In the genomic region with DNA sequence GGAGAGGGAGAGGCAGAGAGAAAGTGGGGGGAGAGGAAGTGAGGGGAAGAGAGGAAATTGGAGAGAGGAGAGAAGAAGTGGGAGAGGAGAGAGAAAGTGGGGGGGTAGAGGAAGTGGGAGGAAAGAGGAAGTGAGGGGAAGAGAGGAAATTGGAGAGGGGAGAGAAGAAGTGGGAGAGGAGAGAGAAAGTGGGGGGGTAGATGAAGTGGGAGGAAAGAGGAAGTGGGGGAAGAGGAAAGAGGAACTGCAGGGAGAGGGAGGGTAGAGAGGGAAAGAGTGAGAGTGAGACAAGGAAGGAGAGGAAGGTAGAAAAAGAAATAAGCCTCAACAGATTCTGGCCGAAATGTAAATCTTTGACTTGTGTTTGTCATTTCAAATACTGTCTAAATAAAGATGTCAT, we compare ENCODE assay signal across 21 cellular contexts.
DNase-seq lines count a peak whose midpoint lies in the region; ATAC-seq, FAIRE-seq and TF ChIP-seq lines count a peak whose summit lies in the region.
"Had no signal": no experiment of that assay in that cellular context is flagged by ENCODE, and none has a peak within 500 bp of the region (broad histone marks: within the 10 kb centered on the region; RNA-seq: fewer than 3 reads in every experiment).

No MANE protein-coding gene starts in this region.

- RAD21 ChIA-PET in GM12878 (lab: Charles Lee; ENCODE audit: unreplicated experiment), result no interaction called here

- no TSS peak for BruUV-seq in GM12878 (replicated peaks; lab: Mats Ljungman, UMichigan)

- H3K9ac ChIP-seq in GM12878 (ENCODE audit: control insufficient read depth, insufficient read depth, low read length), result no peak overlapping the region
- H3K9ac ChIP-seq: neural progenitor cell had no signal

- 0 out of 4 replicates have a peak, but pooled peaks cover 0 to 4% of the 10 kb centered on the region in 2 experiments for H3K36me3 ChIP-seq in GM12878 (ENCODE audit: control insufficient read depth in 2 of 2, insufficient read depth in 2 of 2, low read length in 1 of 2)
- H3K36me3 ChIP-seq: neural progenitor cell, tibial artery had no signal

- no peaks in the 10 kb centered on the region for H3K9me3 ChIP-seq in CD4-positive, alpha-beta T cell (ENCODE audit: control insufficient read depth, low read length)
- H3K9me3 ChIP-seq in GM12878 (replicated peaks; ENCODE audit: control insufficient read depth, insufficient read depth, low read length), result no peaks in the 10 kb centered on the region
- H3K9me3 ChIP-seq: tibial artery had no signal

- FAIRE-seq in GM12878 (lab: Jason Lieb, UNC), result no peak
- FAIRE-seq: GM18507 had no signal

- H2AFZ ChIP-seq in GM12878 (ENCODE audit: control insufficient read depth, low read depth, low read length), result no peak overlapping the region
- H2AFZ ChIP-seq: neural progenitor cell had no signal

- H3K27ac ChIP-seq in CD4-positive, alpha-beta T cell (ENCODE audit: low read depth, low read length), result no peak overlapping the region
- H3K27ac ChIP-seq in HL-60 (replicated peaks), result no peak overlapping the region
- no peak overlapping the region for H3K27ac ChIP-seq in GM12878 (ENCODE audit: control insufficient read depth, insufficient read depth)
- H3K27ac ChIP-seq: neural progenitor cell, tibial artery had no signal

- WGBS in GM12878 (ENCODE audit: insufficient coverage, insufficient replicate concordance, low lambda C conversion rate, missing lambda C conversion rate), result 88% methylated on average over 1 of the region's 1 CpG

- H3K4me1 Mint-ChIP-seq in CD4-positive, alpha-beta T cell (ENCODE audit: low read depth), result peaks cover 57% of the 10 kb centered on the region
- peaks cover 37% of the 10 kb centered on the region for H3K4me1 Mint-ChIP-seq in stimulated activated naive CD8-positive, alpha-beta T cell treated with anti-CD3 and anti-CD28 coated beads, Interleukin-15, amount 100 ng/mL, for 72 hours

- SMC1A ChIA-PET in GM12878 (lab: Charles Lee; ENCODE audit: uncharacterized antibody, unreplicated experiment), result interaction anchor here (1.0 to 6.2 kb wide), 3 partner anchors 39 to 143 kb away, joined by 3 to 24 read pairs (median 3); no protein-coding TSS in a partner anchor

- H3K27me3 Mint-ChIP-seq in CD4-positive, alpha-beta T cell, result no peaks in the 10 kb centered on the region
- H3K27me3 Mint-ChIP-seq in stimulated activated naive CD8-positive, alpha-beta T cell treated with anti-CD3 and anti-CD28 coated beads, Interleukin-15, amount 100 ng/mL, for 72 hours, result no peaks in the 10 kb centered on the region

- no peak for ATAC-seq in CD4-positive, alpha-beta T cell (ENCODE audit: poor library complexity)
- ATAC-seq in GM12878, result no peak
- no peak for ATAC-seq in stimulated activated naive CD8-positive, alpha-beta T cell treated with anti-CD3 and anti-CD28 coated beads, Interleukin-15, amount 100 ng/mL, for 72 hours

- TF ChIP-seq RAD21 in GM12878 (IDR thresholded peaks at IDR 0.05; ENCODE audit: insufficient read depth, low read depth, low read length), result no peak

- H3K9me3 Mint-ChIP-seq in CD4-positive, alpha-beta T cell, result peaks cover 2% of the 10 kb centered on the region
- H3K9me3 Mint-ChIP-seq in stimulated activated naive CD8-positive, alpha-beta T cell treated with anti-CD3 and anti-CD28 coated beads, Interleukin-15, amount 100 ng/mL, for 72 hours, result no peaks in the 10 kb centered on the region
- H3K9me3 Mint-ChIP-seq: endodermal cell; neural progenitor cell; T-helper 1 cell treated with Interleukin-12 subunit alpha and Interleukin-12 subunit beta and Interleukin-4 antibody, amounts not matched to agents 30 μg/mL and 1 μg/mL, for 36 hours had no signal

- no peaks in the 10 kb centered on the region for H3K79me2 ChIP-seq in GM12878 (ENCODE audit: control insufficient read depth, insufficient read depth, low read length)

- POLR2A ChIA-PET in CD4-positive, alpha-beta T cell (lab: Charles Lee), result interaction anchor here (1.0 kb wide), 1 partner anchor 10 kb away, joined by 3 read pairs; no protein-coding TSS in a partner anchor
- POLR2A ChIA-PET in GM12878 (lab: Charles Lee), result no interaction called here

- 0 out of 2 replicates have a peak, but pooled peaks cover 5% of the 10 kb centered on the region for H3K4me1 ChIP-seq in GM12878 (ENCODE audit: control insufficient read depth, insufficient read depth, low read length)

- no peak for TF ChIP-seq CTCF in CD4-positive, alpha-beta T cell (IDR thresholded peaks at IDR 0.05)
- TF ChIP-seq CTCF in HL-60 (IDR thresholded peaks at IDR 0.05; ENCODE audit: insufficient read depth, low read length) (no peak), GM12878 (IDR thresholded peaks at IDR 0.05 in 2 of 3, conservative IDR thresholded peaks at IDR 0.05 in 1 of 3; ENCODE audit: control insufficient read depth in 2 of 3, extremely low read depth in 1 of 3, insufficient read depth in 1 of 3, low read depth in 3 of 3, low read length in 3 of 3) (no peak)

- peak overlapping the region; percentile 66 for H3K27ac Mint-ChIP-seq in CD4-positive, alpha-beta T cell
- H3K27ac Mint-ChIP-seq in stimulated activated naive CD8-positive, alpha-beta T cell treated with anti-CD3 and anti-CD28 coated beads, Interleukin-15, amount 100 ng/mL, for 72 hours, result peak overlapping the region in 1 of 2 donors; percentile 81
- H3K27ac Mint-ChIP-seq: endodermal cell; neural progenitor cell; T-helper 1 cell treated with Interleukin-12 subunit alpha and Interleukin-12 subunit beta and Interleukin-4 antibody, amounts not matched to agents 30 μg/mL and 1 μg/mL, for 36 hours had no signal

- in situ Hi-C loops in GM12878 (cut with MboI), result no loop called here

- H4K20me1 ChIP-seq in GM12878 (ENCODE audit: control insufficient read depth, insufficient read depth), result no peaks in the 10 kb centered on the region

- intact Hi-C loops in CD4-positive, alpha-beta T cell (cut with DNase I, micrococcal nuclease), result loop anchor here (5.0 kb wide), 5 partner anchors 35 to 300 kb away; a partner anchor contains a TSS
- intact Hi-C loops in GM12878 (cut with micrococcal nuclease; ENCODE audit: unreplicated experiment), result no loop called here

- CTCF ChIA-PET in CD4-positive, alpha-beta T cell (lab: Charles Lee), result no interaction called here
- CTCF ChIA-PET in GM12878 (lab: Yijun Ruan, JAX), result no interaction called here

- DNase-seq in CD4-positive, alpha-beta T cell, result no peak
- DNase-seq in HL-60 (ENCODE audit: low read depth in 1 of 2, low spot score in 1 of 2) (peak; percentile 6 to 25), SKM-1 treated with dmso at 0.1 percent for 144 hours (lab: John Stamatoyannopoulos, UW; ENCODE audit: unreplicated experiment) (peak; percentile 70), GM12878 (ENCODE audit: low read depth, low spot score) (no peak), kidney tubule cell (ENCODE audit: low spot score) (no peak), glomerular visceral epithelial cell (ENCODE audit: extremely low spot score) (no peak)
- DNase-seq in stimulated activated naive CD8-positive, alpha-beta T cell treated with anti-CD3 and anti-CD28 coated beads, Interleukin-15, amount 100 ng/mL, for 72 hours, result no peak
- DNase-seq: activated CD4-positive, alpha-beta T cell treated with anti-CD3 and anti-CD28 coated beads for 4 hours; activated CD8-positive, alpha-beta memory T cell treated with anti-CD3 and anti-CD28 coated beads, Interleukin-2, amount 50 U/mL, for 48 hours; DMS153; endodermal cell; islet precursor cell; mammary epithelial cell; NCI-H1436; NCI-H2171 treated with DMSO at 0.1 percent for 48 hours; NCI-H82; spleen; tibial artery had no signal

- H3K4me3 ChIP-seq in HL-60 (replicated peaks; ENCODE audit: insufficient read depth, low read length), result no peak overlapping the region
- H3K4me3 ChIP-seq in GM12878, result no peak overlapping the region
- H3K4me3 ChIP-seq: neural progenitor cell, spleen, tibial artery had no signal

- no peaks in the 10 kb centered on the region for H3K27me3 ChIP-seq in CD4-positive, alpha-beta T cell (ENCODE audit: control insufficient read depth, insufficient read depth, low read length)
- H3K27me3 ChIP-seq in HL-60 (ENCODE audit: insufficient read depth, poor library complexity, severe bottlenecking) (no peaks in the 10 kb centered on the region), GM12878 (replicated peaks in 1 of 2; ENCODE audit: control insufficient read depth in 2 of 2, insufficient read depth in 2 of 2, low read length in 1 of 2) (no peaks in the 10 kb centered on the region)
- H3K27me3 ChIP-seq: neural progenitor cell, spleen, tibial artery had no signal

- peaks cover 29% of the 10 kb centered on the region for H3K36me3 Mint-ChIP-seq in CD4-positive, alpha-beta T cell (ENCODE audit: low read depth)

- no peak for TF ChIP-seq POLR2A in GM12878 (IDR thresholded peaks at IDR 0.05; ENCODE audit: low read depth, low read length)

- no peak for TF ChIP-seq EP300 in GM12878 (IDR thresholded peaks at IDR 0.05; ENCODE audit: borderline replicate concordance in 1 of 2, control insufficient read depth in 1 of 2, low read depth in 2 of 2, low read length in 2 of 2)

- H3K4me3 Mint-ChIP-seq in CD4-positive, alpha-beta T cell, result no peak overlapping the region
- H3K4me3 Mint-ChIP-seq in stimulated activated naive CD8-positive, alpha-beta T cell treated with anti-CD3 and anti-CD28 coated beads, Interleukin-15, amount 100 ng/mL, for 72 hours, result no peak overlapping the region
- H3K4me3 Mint-ChIP-seq: endodermal cell; neural progenitor cell; T-helper 1 cell treated with Interleukin-12 subunit alpha and Interleukin-12 subunit beta and Interleukin-4 antibody, amounts not matched to agents 30 μg/mL and 1 μg/mL, for 36 hours had no signal

- H3K4me2 ChIP-seq in GM12878 (ENCODE audit: control insufficient read depth, insufficient read depth), result no peak overlapping the region
- H3K4me2 ChIP-seq: neural progenitor cell had no signal

TF ChIP-seq in GM12878, 131 proteins besides CTCF, POLR2A, EP300 and RAD21 (continues in another document):
- TF ChIP-seq YBX1 (IDR thresholded peaks at IDR 0.05) (no peak), NBN (IDR thresholded peaks at IDR 0.05) (peak; percentile 51; the same call in 1 of the 2 replicates), HDGF (IDR thresholded peaks at IDR 0.05) (no peak), SPI1 (IDR thresholded peaks at IDR 0.05; ENCODE audit: borderline replicate concordance, insufficient read depth, low read depth, low read length) (peak; percentile 84), STAT3 (IDR thresholded peaks at IDR 0.05; ENCODE audit: low read depth, low read length) (no peak), YY1 (IDR thresholded peaks at IDR 0.05; ENCODE audit: low read depth, low read length) (no peak), ZBED1 (IDR thresholded peaks at IDR 0.05; ENCODE audit: borderline replicate concordance) (no peak)

Comparison
In these comparisons a context has a peak if more than half of its experiments do, and no peak if none do; other contexts are left out.
1. DNase-seq: peak in HL-60 (2 of 2) and SKM-1 treated with dmso at 0.1 percent for 144 hours (single experiment); none in CD4-positive, alpha-beta T cell (0 of 10), GM12878 (single experiment), kidney tubule cell (single experiment), stimulated activated naive CD8-positive, alpha-beta T cell treated with anti-CD3 and anti-CD28 coated beads, Interleukin-15, amount 100 ng/mL, for 72 hours (0 of 2) and glomerular visceral epithelial cell (single experiment).